Comparison of ENCODE assay signal across 30 cellular contexts in the genomic region with DNA sequence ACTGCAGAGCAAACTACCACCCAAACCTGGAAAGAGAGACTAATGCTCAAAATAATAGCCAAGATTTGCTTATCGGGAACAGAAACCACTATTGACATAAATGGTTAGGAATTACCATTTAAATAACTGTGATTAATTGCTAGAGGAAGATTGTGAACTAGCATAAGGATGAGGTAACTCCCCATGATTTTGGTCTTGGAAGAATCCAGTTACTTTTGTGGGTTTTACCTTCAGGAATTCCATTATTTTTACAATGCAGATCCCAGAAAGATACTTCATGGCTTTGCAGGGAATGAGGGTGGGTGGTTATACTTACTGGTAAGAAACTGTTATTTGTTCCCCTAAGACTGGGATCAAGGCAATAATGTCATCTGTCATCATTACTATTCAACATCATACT.
"Had no signal": no experiment of that assay in that cellular context is flagged by ENCODE, and none has a peak within 500 bp of the region (broad histone marks: within the 10 kb centered on the region; RNA-seq: fewer than 3 reads in every experiment).

No MANE protein-coding gene starts in this region.

- H3K9ac ChIP-seq: parathyroid adenoma had no signal

- H3K4me3 ChIP-seq: ovary, psoas muscle, right lobe of liver, sigmoid colon, stomach, thoracic aorta, thyroid gland, tibial nerve, upper lobe of left lung had no signal

- H3K4me1 Mint-ChIP-seq: naive thymus-derived CD8-positive, alpha-beta T cell; stimulated activated effector memory CD8-positive, alpha-beta T cell treated with anti-CD3 and anti-CD28 coated beads, Interleukin-12 subunit alpha, Interleukin-12 subunit beta, amount 100 ng/mL, for 72 hours; stimulated activated naive B cell treated with anti-CD40 and anti-IgM and Interleukin-4, amounts not matched to agents 10 μg/mL and 1 μg/mL and 100 μg/mL, for 72 hours had no signal

- H3K36me3 ChIP-seq: neutrophil, ovary, right lobe of liver, sigmoid colon, stomach, thoracic aorta, thyroid gland, tibial nerve, upper lobe of left lung had no signal

- H3K9me3 Mint-ChIP-seq: nephron progenitor cell, neural crest cell had no signal

- H3K36me3 Mint-ChIP-seq: naive thymus-derived CD8-positive, alpha-beta T cell; natural killer cell treated with Interleukin-12 subunit alpha and Interleukin-12 subunit beta and Interleukin-15 and Interleukin-18, amount 100 ng/mL, for 72 hours; stimulated activated effector memory CD8-positive, alpha-beta T cell treated with anti-CD3 and anti-CD28 coated beads, Interleukin-12 subunit alpha, Interleukin-12 subunit beta, amount 100 ng/mL, for 72 hours; stimulated activated naive B cell treated with anti-CD40 and anti-IgM and Interleukin-4, amounts not matched to agents 10 μg/mL and 1 μg/mL and 100 μg/mL, for 72 hours had no signal

- H3K9me3 ChIP-seq: neutrophil, ovary, psoas muscle, right lobe of liver, sigmoid colon, stomach, thoracic aorta, thyroid gland, tibial nerve, upper lobe of left lung had no signal

- DNase-seq: naive thymus-derived CD8-positive, alpha-beta T cell; nephron progenitor cell; nucleus accumbens; ovary; posterior cingulate gyrus; psoas muscle; right cardiac atrium; right lobe of liver; sigmoid colon; small intestine; stimulated activated CD4-positive, alpha-beta T cell treated with anti-CD3 and anti-CD28 coated beads, Interleukin-15, amount 100 ng/mL, for 24 hours; stimulated activated CD4-positive, alpha-beta T cell treated with anti-CD3 and anti-CD28 coated beads, Interleukin-2, amount 100 ng/mL, for 24 hours; stimulated activated CD4-positive, alpha-beta T cell treated with anti-CD3 and anti-CD28 coated beads, Interleukin-2, amount 100 ng/mL, for 48 hours; stimulated activated CD4-positive, alpha-beta T cell treated with anti-CD3 and anti-CD28 coated beads, Interleukin-4, amount 100 ng/mL, for 24 hours; stimulated activated naive B cell treated with anti-CD40 and anti-IgM and Interleukin-4, amounts not matched to agents 10 μg/mL and 1 μg/mL and 100 μg/mL, for 72 hours; stimulated activated naive CD4-positive, alpha-beta T cell treated with Interleukin-2 at 50 U/mL for 16 hours; stomach; thyroid gland; trophoblast cell; upper lobe of left lung had no signal

- H3K27ac ChIP-seq: neutrophil, ovary, parathyroid adenoma, psoas muscle, right lobe of liver, sigmoid colon, stomach, thoracic aorta, thyroid gland, tibial nerve, upper lobe of left lung had no signal

- H3K79me2 ChIP-seq: parathyroid adenoma had no signal

- H3K27ac Mint-ChIP-seq: naive thymus-derived CD8-positive, alpha-beta T cell; natural killer cell treated with Interleukin-12 subunit alpha and Interleukin-12 subunit beta and Interleukin-15 and Interleukin-18, amount 100 ng/mL, for 72 hours; nephron progenitor cell; progenitor cell of endocrine pancreas; stimulated activated effector memory CD8-positive, alpha-beta T cell treated with anti-CD3 and anti-CD28 coated beads, Interleukin-12 subunit alpha, Interleukin-12 subunit beta, amount 100 ng/mL, for 72 hours; stimulated activated naive B cell treated with anti-CD40 and anti-IgM and Interleukin-4, amounts not matched to agents 10 μg/mL and 1 μg/mL and 100 μg/mL, for 72 hours; stimulated activated naive CD8-positive, alpha-beta T cell treated with anti-CD3 and anti-CD28 coated beads, Interleukin-15, Interleukin-2, amounts not matched to agents 100 ng/mL and 50 ng/mL, for 24 hours had no signal

- H3K27me3 Mint-ChIP-seq: naive thymus-derived CD8-positive, alpha-beta T cell; natural killer cell treated with Interleukin-12 subunit alpha and Interleukin-12 subunit beta and Interleukin-15 and Interleukin-18, amount 100 ng/mL, for 72 hours; progenitor cell of endocrine pancreas; stimulated activated naive B cell treated with anti-CD40 and anti-IgM and Interleukin-4, amounts not matched to agents 10 μg/mL and 1 μg/mL and 100 μg/mL, for 72 hours; stimulated activated naive CD8-positive, alpha-beta T cell treated with anti-CD3 and anti-CD28 coated beads, Interleukin-15, Interleukin-2, amounts not matched to agents 100 ng/mL and 50 ng/mL, for 24 hours had no signal

- H3K27me3 ChIP-seq: neutrophil, ovary, right lobe of liver, sigmoid colon, stomach, thyroid gland, tibial nerve, upper lobe of left lung had no signal

- H3K4me3 Mint-ChIP-seq: naive thymus-derived CD8-positive, alpha-beta T cell; natural killer cell treated with Interleukin-12 subunit alpha and Interleukin-12 subunit beta and Interleukin-15 and Interleukin-18, amount 100 ng/mL, for 72 hours; nephron progenitor cell; neural crest cell; stimulated activated effector memory CD8-positive, alpha-beta T cell treated with anti-CD3 and anti-CD28 coated beads, Interleukin-12 subunit alpha, Interleukin-12 subunit beta, amount 100 ng/mL, for 72 hours; stimulated activated naive B cell treated with anti-CD40 and anti-IgM and Interleukin-4, amounts not matched to agents 10 μg/mL and 1 μg/mL and 100 μg/mL, for 72 hours; stimulated activated naive CD8-positive, alpha-beta T cell treated with anti-CD3 and anti-CD28 coated beads, Interleukin-15, Interleukin-2, amounts not matched to agents 100 ng/mL and 50 ng/mL, for 24 hours had no signal

- H2AFZ ChIP-seq: parathyroid adenoma had no signal

- FAIRE-seq: urothelium cell line had no signal

- H3K4me1 ChIP-seq: parathyroid adenoma, psoas muscle, right lobe of liver, sigmoid colon, stomach, thyroid gland, tibial nerve, upper lobe of left lung had no signal

- ATAC-seq: naive thymus-derived CD8-positive, alpha-beta T cell; natural killer cell treated with Interleukin-12 subunit alpha and Interleukin-12 subunit beta and Interleukin-15 and Interleukin-18, amount 100 ng/mL, for 72 hours; psoas muscle; right cardiac atrium; right lobe of liver; stimulated activated effector memory CD8-positive, alpha-beta T cell treated with anti-CD3 and anti-CD28 coated beads, Interleukin-12 subunit alpha, Interleukin-12 subunit beta, amount 100 ng/mL, for 72 hours; stimulated activated naive B cell treated with anti-CD40 and anti-IgM and Interleukin-4, amounts not matched to agents 10 μg/mL and 1 μg/mL and 100 μg/mL, for 72 hours had no signal
